In the genomic region with DNA sequence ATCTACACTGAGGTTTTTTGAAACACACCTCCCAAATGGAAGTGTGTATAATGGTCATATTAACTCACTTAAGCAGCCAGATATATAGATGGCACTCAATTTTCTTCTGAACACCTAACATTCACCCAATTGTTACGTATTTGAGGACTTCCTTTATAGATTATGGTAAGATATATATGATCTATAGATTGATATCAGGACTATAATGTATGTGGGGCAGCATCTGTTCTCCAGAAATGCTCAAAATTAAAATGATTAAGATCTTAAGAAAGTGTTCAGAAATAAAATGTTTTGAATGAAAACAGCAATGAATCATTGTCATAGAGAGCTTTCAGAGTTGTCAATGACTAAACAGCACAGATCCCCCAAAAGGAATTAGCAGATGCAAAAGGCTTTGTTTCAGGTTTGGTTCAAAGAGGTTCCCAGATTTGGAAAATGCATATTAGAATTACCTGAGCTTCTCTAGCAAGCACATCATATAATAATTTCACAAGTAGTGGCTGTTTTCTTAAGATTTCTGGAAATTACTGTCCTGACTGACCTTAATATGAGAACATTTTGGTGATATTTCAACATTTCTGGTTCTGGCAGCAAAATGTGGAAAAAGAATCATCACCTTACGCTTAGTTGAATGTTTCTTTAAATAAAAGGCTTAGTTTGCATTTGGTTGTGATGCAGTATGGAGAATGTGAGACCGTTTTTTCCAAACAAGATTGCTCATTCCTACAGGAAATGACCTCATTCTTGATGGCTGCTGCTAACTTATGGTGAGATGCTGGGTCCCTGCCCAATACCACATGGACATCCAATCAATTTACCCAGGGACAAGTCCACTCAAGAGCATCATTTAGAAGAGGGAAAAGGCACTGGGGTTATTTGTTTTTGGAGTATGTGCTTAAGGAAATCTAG, we compare ENCODE assay signal across 1 cellular context.
TF ChIP-seq lines count a peak whose summit lies in the region.

No MANE protein-coding gene starts in this region.

TF ChIP-seq in GM12878, 131 proteins besides CTCF, POLR2A, EP300 and RAD21:
- TF ChIP-seq TCF12 (IDR thresholded peaks at IDR 0.05; ENCODE audit: low read depth, low read length): no peak
- TF ChIP-seq RAD51 (IDR thresholded peaks at IDR 0.05): no peak
- TF ChIP-seq NR2C1 (IDR thresholded peaks at IDR 0.05): no peak
- TF ChIP-seq, protein P1, sequence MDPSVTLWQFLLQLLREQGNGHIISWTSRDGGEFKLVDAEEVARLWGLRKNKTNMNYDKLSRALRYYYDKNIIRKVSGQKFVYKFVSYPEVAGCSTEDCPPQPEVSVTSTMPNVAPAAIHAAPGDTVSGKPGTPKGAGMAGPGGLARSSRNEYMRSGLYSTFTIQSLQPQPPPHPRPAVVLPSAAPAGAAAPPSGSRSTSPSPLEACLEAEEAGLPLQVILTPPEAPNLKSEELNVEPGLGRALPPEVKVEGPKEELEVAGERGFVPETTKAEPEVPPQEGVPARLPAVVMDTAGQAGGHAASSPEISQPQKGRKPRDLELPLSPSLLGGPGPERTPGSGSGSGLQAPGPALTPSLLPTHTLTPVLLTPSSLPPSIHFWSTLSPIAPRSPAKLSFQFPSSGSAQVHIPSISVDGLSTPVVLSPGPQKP (IDR thresholded peaks at IDR 0.05; ENCODE audit: low read depth, low read length): no peak
- TF ChIP-seq IKZF2 (IDR thresholded peaks at IDR 0.05): no peak
- no peak for TF ChIP-seq SMAD5 (IDR thresholded peaks at IDR 0.05; ENCODE audit: low read depth)
- TF ChIP-seq, protein P2, sequence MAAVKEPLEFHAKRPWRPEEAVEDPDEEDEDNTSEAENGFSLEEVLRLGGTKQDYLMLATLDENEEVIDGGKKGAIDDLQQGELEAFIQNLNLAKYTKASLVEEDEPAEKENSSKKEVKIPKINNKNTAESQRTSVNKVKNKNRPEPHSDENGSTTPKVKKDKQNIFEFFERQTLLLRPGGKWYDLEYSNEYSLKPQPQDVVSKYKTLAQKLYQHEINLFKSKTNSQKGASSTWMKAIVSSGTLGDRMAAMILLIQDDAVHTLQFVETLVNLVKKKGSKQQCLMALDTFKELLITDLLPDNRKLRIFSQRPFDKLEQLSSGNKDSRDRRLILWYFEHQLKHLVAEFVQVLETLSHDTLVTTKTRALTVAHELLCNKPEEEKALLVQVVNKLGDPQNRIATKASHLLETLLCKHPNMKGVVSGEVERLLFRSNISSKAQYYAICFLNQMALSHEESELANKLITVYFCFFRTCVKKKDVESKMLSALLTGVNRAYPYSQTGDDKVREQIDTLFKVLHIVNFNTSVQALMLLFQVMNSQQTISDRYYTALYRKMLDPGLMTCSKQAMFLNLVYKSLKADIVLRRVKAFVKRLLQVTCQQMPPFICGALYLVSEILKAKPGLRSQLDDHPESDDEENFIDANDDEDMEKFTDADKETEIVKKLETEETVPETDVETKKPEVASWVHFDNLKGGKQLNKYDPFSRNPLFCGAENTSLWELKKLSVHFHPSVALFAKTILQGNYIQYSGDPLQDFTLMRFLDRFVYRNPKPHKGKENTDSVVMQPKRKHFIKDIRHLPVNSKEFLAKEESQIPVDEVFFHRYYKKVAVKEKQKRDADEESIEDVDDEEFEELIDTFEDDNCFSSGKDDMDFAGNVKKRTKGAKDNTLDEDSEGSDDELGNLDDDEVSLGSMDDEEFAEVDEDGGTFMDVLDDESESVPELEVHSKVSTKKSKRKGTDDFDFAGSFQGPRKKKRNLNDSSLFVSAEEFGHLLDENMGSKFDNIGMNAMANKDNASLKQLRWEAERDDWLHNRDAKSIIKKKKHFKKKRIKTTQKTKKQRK (IDR thresholded peaks at IDR 0.05; ENCODE audit: low read depth, low read length): no peak
- TF ChIP-seq, protein P3, sequence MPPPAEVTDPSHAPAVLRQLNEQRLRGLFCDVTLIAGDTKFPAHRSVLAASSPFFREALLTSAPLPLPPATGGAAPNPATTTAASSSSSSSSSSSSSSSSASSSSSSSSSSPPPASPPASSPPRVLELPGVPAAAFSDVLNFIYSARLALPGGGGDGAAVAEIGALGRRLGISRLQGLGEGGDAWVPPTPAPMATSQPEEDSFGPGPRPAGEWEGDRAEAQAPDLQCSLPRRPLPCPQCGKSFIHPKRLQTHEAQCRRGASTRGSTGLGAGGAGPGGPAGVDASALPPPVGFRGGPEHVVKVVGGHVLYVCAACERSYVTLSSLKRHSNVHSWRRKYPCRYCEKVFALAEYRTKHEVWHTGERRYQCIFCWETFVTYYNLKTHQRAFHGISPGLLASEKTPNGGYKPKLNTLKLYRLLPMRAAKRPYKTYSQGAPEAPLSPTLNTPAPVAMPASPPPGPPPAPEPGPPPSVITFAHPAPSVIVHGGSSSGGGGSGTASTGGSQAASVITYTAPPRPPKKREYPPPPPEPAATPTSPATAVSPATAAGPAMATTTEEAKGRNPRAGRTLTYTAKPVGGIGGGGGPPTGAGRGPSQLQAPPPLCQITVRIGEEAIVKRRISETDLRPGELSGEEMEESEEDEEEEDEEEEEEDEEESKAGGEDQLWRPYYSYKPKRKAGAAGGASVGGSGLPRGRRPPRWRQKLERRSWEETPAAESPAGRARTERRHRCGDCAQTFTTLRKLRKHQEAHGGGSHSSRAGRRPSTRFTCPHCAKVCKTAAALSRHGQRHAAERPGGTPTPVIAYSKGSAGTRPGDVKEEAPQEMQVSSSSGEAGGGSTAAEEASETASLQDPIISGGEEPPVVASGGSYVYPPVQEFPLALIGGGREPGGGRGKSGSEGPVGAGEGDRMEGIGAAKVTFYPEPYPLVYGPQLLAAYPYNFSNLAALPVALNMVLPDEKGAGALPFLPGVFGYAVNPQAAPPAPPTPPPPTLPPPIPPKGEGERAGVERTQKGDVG (CRISPR knock-in tag; IDR thresholded peaks at IDR 0.05): no peak
- TF ChIP-seq ZZZ3 (IDR thresholded peaks at IDR 0.05; ENCODE audit: control insufficient read depth, insufficient read length, low read depth): no peak
- no peak for TF ChIP-seq CREM (IDR thresholded peaks at IDR 0.05; ENCODE audit: low read depth)
- TF ChIP-seq ZSCAN29 (IDR thresholded peaks at IDR 0.05): no peak
- no peak for TF ChIP-seq SPI1 (IDR thresholded peaks at IDR 0.05; ENCODE audit: borderline replicate concordance, insufficient read depth, low read depth, low read length)
- no peak for TF ChIP-seq PML (IDR thresholded peaks at IDR 0.05; ENCODE audit: low read length)
- TF ChIP-seq JUNB (IDR thresholded peaks at IDR 0.05): no peak
- no peak for TF ChIP-seq SREBF1 (IDR thresholded peaks at IDR 0.05; ENCODE audit: low read length)
- TF ChIP-seq, protein P4, sequence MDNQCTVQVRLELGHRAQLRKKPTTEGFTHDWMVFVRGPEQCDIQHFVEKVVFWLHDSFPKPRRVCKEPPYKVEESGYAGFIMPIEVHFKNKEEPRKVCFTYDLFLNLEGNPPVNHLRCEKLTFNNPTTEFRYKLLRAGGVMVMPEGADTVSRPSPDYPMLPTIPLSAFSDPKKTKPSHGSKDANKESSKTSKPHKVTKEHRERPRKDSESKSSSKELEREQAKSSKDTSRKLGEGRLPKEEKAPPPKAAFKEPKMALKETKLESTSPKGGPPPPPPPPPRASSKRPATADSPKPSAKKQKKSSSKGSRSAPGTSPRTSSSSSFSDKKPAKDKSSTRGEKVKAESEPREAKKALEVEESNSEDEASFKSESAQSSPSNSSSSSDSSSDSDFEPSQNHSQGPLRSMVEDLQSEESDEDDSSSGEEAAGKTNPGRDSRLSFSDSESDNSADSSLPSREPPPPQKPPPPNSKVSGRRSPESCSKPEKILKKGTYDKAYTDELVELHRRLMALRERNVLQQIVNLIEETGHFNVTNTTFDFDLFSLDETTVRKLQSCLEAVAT (IDR thresholded peaks at IDR 0.05): no peak
- TF ChIP-seq, protein P5, sequence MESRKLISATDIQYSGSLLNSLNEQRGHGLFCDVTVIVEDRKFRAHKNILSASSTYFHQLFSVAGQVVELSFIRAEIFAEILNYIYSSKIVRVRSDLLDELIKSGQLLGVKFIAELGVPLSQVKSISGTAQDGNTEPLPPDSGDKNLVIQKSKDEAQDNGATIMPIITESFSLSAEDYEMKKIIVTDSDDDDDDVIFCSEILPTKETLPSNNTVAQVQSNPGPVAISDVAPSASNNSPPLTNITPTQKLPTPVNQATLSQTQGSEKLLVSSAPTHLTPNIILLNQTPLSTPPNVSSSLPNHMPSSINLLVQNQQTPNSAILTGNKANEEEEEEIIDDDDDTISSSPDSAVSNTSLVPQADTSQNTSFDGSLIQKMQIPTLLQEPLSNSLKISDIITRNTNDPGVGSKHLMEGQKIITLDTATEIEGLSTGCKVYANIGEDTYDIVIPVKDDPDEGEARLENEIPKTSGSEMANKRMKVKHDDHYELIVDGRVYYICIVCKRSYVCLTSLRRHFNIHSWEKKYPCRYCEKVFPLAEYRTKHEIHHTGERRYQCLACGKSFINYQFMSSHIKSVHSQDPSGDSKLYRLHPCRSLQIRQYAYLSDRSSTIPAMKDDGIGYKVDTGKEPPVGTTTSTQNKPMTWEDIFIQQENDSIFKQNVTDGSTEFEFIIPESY (IDR thresholded peaks at IDR 0.05): no peak
